Comparison of ENCODE assay signal across 29 cellular contexts in genomic region chr4:17587094-17587822, GRCh38. TPM values are rescaled to one million over a fixed set of nuclear protein-coding genes. Genes with fewer than 3 reads are reported as not detected.
DNase-seq lines count a peak whose midpoint lies in the region; ATAC-seq and TF ChIP-seq lines count a peak whose summit lies in the region.
"Had no signal": no experiment of that assay in that cellular context is flagged by ENCODE, and none has a peak within 500 bp of the region (broad histone marks: within the 10 kb centered on the region; RNA-seq: fewer than 3 reads in every experiment).

No MANE protein-coding gene starts in this region.

- H3K27ac Mint-ChIP-seq in activated T-cell treated with anti-CD3 and anti-CD28 coated beads, Interleukin-2, amount 50 U/mL, for 24 hours: peak overlapping the region; percentile 40
- H3K27ac Mint-ChIP-seq in activated T-cell treated with anti-CD3 and anti-CD28 coated beads, Interleukin-2, amount 50 U/mL, for 72 hours: no peak overlapping the region
- H3K27ac Mint-ChIP-seq: activated CD4-positive, alpha-beta T cell treated with anti-CD3 and anti-CD28 coated beads, Interleukin-2, amount 10 ng/mL, durations not matched to agents 7 days and 5 days; B cell; stimulated activated memory B cell treated with anti-CD40 and anti-IgM and Interleukin-4, amounts not matched to agents 10 μg/mL and 1 μg/mL and 100 μg/mL, for 72 hours had no signal

- no peaks in the 10 kb centered on the region for H3K27me3 Mint-ChIP-seq in activated T-cell treated with anti-CD3 and anti-CD28 coated beads, Interleukin-2, amount 50 U/mL, for 24 hours
- H3K27me3 Mint-ChIP-seq in activated T-cell treated with anti-CD3 and anti-CD28 coated beads, Interleukin-2, amount 50 U/mL, for 72 hours (ENCODE audit: low read depth): no peaks in the 10 kb centered on the region
- H3K27me3 Mint-ChIP-seq: activated CD4-positive, alpha-beta T cell treated with anti-CD3 and anti-CD28 coated beads, Interleukin-2, amount 10 ng/mL, durations not matched to agents 7 days and 5 days; B cell; CD8-positive, alpha-beta memory T cell; stimulated activated memory B cell treated with anti-CD40 and anti-IgM and Interleukin-4, amounts not matched to agents 10 μg/mL and 1 μg/mL and 100 μg/mL, for 72 hours; T-helper 17 cell had no signal

- ATAC-seq in activated T-cell treated with anti-CD3 and anti-CD28 coated beads, Interleukin-2, amount 50 U/mL, for 72 hours (replicated peaks in 1 of 2): no peak
- ATAC-seq in left cardiac atrium: no peak
- ATAC-seq in HG02571 (IDR thresholded peaks at IDR 0.05; ENCODE audit: unreplicated experiment): no peak
- ATAC-seq: A549; body of pancreas; esophagus mucosa; gastrocnemius medialis; lower lobe of right lung; stimulated activated memory B cell treated with anti-CD40 and anti-IgM and Interleukin-4, amounts not matched to agents 10 μg/mL and 1 μg/mL and 100 μg/mL, for 72 hours; T-helper 17 cell had no signal

- no peaks in the 10 kb centered on the region for H3K9me3 Mint-ChIP-seq in activated T-cell treated with anti-CD3 and anti-CD28 coated beads, Interleukin-2, amount 50 U/mL, for 24 hours
- no peaks in the 10 kb centered on the region for H3K9me3 Mint-ChIP-seq in activated T-cell treated with anti-CD3 and anti-CD28 coated beads, Interleukin-2, amount 50 U/mL, for 72 hours
- H3K9me3 Mint-ChIP-seq: activated CD4-positive, alpha-beta T cell treated with anti-CD3 and anti-CD28 coated beads, Interleukin-2, amount 10 ng/mL, durations not matched to agents 7 days and 5 days; CD8-positive, alpha-beta memory T cell; H9; stimulated activated memory B cell treated with anti-CD40 and anti-IgM and Interleukin-4, amounts not matched to agents 10 μg/mL and 1 μg/mL and 100 μg/mL, for 72 hours had no signal

- no peak overlapping the region for H3K4me3 Mint-ChIP-seq in activated T-cell treated with anti-CD3 and anti-CD28 coated beads, Interleukin-2, amount 50 U/mL, for 24 hours
- no peak overlapping the region for H3K4me3 Mint-ChIP-seq in activated T-cell treated with anti-CD3 and anti-CD28 coated beads, Interleukin-2, amount 50 U/mL, for 72 hours
- H3K4me3 Mint-ChIP-seq: activated CD4-positive, alpha-beta T cell treated with anti-CD3 and anti-CD28 coated beads, Interleukin-2, amount 10 ng/mL, durations not matched to agents 7 days and 5 days; B cell; CD8-positive, alpha-beta memory T cell; H9; stimulated activated memory B cell treated with anti-CD40 and anti-IgM and Interleukin-4, amounts not matched to agents 10 μg/mL and 1 μg/mL and 100 μg/mL, for 72 hours; T-helper 17 cell had no signal

- no peak for TF ChIP-seq CTCF in dorsolateral prefrontal cortex (IDR thresholded peaks at IDR 0.05 in 54 of 56, conservative IDR thresholded peaks at IDR 0.05 in 2 of 56; ENCODE audit: low read depth in 1 of 56, partially characterized antibody in 56 of 56)

- H3K4me3 ChIP-seq in dorsolateral prefrontal cortex: peak overlapping the region in 1 of 59 donors; percentile 7
- H3K4me3 ChIP-seq: A549, body of pancreas, gastrocnemius medialis, lower lobe of right lung, SK-N-MC, thoracic aorta, uterus had no signal

- peaks cover 94% of the 10 kb centered on the region for H3K36me3 Mint-ChIP-seq in activated T-cell treated with anti-CD3 and anti-CD28 coated beads, Interleukin-2, amount 50 U/mL, for 24 hours (ENCODE audit: low read depth)
- peaks cover 8 to 32% of the 10 kb centered on the region in 2 donors for H3K36me3 Mint-ChIP-seq in activated T-cell treated with anti-CD3 and anti-CD28 coated beads, Interleukin-2, amount 50 U/mL, for 72 hours (ENCODE audit: insufficient read depth in 2 of 2)

- no peaks in the 10 kb centered on the region for H3K27me3 ChIP-seq in dorsolateral prefrontal cortex
- H3K27me3 ChIP-seq: body of pancreas, gastrocnemius medialis, uterus had no signal

- intact Hi-C loops in dorsolateral prefrontal cortex (cut with DNase I): no loop called here
- intact Hi-C loops in left cardiac atrium (cut with DNase I): no loop called here

- H3K27ac ChIP-seq in dorsolateral prefrontal cortex: peak overlapping the region in 56 of 59 donors; percentile 8 to 85 (median 72)
- H3K27ac ChIP-seq: A549, body of pancreas, gastrocnemius medialis, KMS-11, lower lobe of right lung, SK-N-MC, thoracic aorta, uterus had no signal

- peaks cover 11% of the 10 kb centered on the region for H3K4me1 Mint-ChIP-seq in activated T-cell treated with anti-CD3 and anti-CD28 coated beads, Interleukin-2, amount 50 U/mL, for 24 hours (ENCODE audit: low read depth)
- H3K4me1 Mint-ChIP-seq in activated T-cell treated with anti-CD3 and anti-CD28 coated beads, Interleukin-2, amount 50 U/mL, for 72 hours (ENCODE audit: low read depth): peaks cover 8% of the 10 kb centered on the region

- DNase-seq in activated T-cell treated with anti-CD3 and anti-CD28 coated beads, Interleukin-2, amount 50 U/mL, for 24 hours: no peak
- no peak for DNase-seq in activated T-cell treated with anti-CD3 and anti-CD28 coated beads, Interleukin-2, amount 50 U/mL, for 72 hours
- no peak for DNase-seq in dorsolateral prefrontal cortex
- DNase-seq in medulla oblongata (ENCODE audit: extremely low spot score): peak; percentile 64
- DNase-seq in superior temporal gyrus (ENCODE audit: extremely low spot score): peak; percentile 60
- no peak for DNase-seq in left cardiac atrium
- DNase-seq in iPS-NIHi7 (ENCODE audit: extremely low spot score): no peak
- DNase-seq: activated CD4-positive, alpha-beta T cell treated with anti-CD3 and anti-CD28 coated beads, Interleukin-2, amount 10 ng/mL, durations not matched to agents 7 days and 5 days; activated effector memory CD4-positive, alpha-beta T cell treated with Interleukin-2 at 50 U/mL for 16 hours; body of pancreas; CD8-positive, alpha-beta memory T cell; DMS79; effector memory CD4-positive, alpha-beta T cell; gastrocnemius medialis; H9; islet precursor cell; lower lobe of right lung; NCI-H1436 treated with DMSO at 0.1 percent for 48 hours; NCI-H526; T-helper 17 cell; uterus had no signal

RNA-seq across cellular contexts. Expression of gene LAP3, which starts 10.3 kb away (rescaled TPM):
- 10 to 100 TPM; 72.5 to 97.7 TPM for total RNA-seq in activated T-cell treated with anti-CD3 and anti-CD28 coated beads, Interleukin-2, amount 50 U/mL, for 72 hours
- total RNA-seq in dorsolateral prefrontal cortex: 100 to 1,000 TPM in 1 of 120 experiments, 10 to 100 TPM in 119; 29.7 to 116 (median 52.0) TPM
- 10 to 100 TPM; 60.6 to 76.8 TPM for total RNA-seq in left cardiac atrium

RNA-seq across cellular contexts. Expression of gene MED28, which starts 27.2 kb away (rescaled TPM):
- 10 to 100 TPM; 38.6 to 44.5 TPM for total RNA-seq in activated T-cell treated with anti-CD3 and anti-CD28 coated beads, Interleukin-2, amount 50 U/mL, for 72 hours
- total RNA-seq in dorsolateral prefrontal cortex: 10 to 100 TPM; 42.6 to 89.2 (median 58.0) TPM
- 10 to 100 TPM; 25.8 to 28.9 TPM for total RNA-seq in left cardiac atrium

Comparison
In these comparisons a context has a peak if more than half of its experiments do, and no peak if none do; other contexts are left out.
1. DNase-seq: peak in medulla oblongata (single experiment) and superior temporal gyrus (single experiment); none in activated T-cell treated with anti-CD3 and anti-CD28 coated beads, Interleukin-2, amount 50 U/mL, for 24 hours (single experiment), activated T-cell treated with anti-CD3 and anti-CD28 coated beads, Interleukin-2, amount 50 U/mL, for 72 hours (0 of 2), dorsolateral prefrontal cortex (0 of 10), left cardiac atrium (single experiment) and iPS-NIHi7 (single experiment).